14 cellular contexts compared by ENCODE assay signal in the genomic region with DNA sequence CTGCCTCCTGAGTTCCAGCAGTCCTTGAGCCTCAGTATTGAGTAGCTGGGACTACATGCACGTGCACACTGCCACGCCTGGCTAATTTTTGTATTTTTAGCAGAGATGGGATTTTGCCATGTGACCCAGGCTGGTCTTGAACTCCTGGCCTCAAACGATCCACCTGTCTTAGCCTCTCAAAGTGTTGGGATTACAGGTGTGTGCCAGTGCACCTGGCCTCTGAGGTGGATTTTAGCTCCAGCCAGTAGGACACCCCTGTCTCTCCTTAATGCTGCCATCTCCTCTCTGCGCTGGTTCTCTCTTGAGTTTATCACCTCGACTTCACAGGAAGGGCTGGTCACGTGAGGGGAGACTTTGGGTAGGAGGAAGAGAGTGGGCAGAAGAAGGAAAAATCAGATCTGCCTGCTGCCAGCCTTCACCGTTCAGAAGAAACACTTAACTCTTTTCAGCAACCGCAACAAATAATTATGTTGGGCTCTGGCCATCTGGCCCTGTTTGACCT.
"Had no signal": no experiment of that assay in that cellular context is flagged by ENCODE, and none has a peak within 500 bp of the region (broad histone marks: within the 10 kb centered on the region; RNA-seq: fewer than 3 reads in every experiment).

No MANE protein-coding gene starts in this region.

- FAIRE-seq: kidney had no signal

- H3K27me3 ChIP-seq: brain microvascular endothelial cell, esophagus squamous epithelium, suprapubic skin, upper lobe of left lung had no signal

- H3K4me3 Mint-ChIP-seq: activated naive CD8-positive, alpha-beta T cell treated with anti-CD3 and anti-CD28 coated beads, Interleukin-2, amount 10 ng/mL, durations not matched to agents 7 days and 5 days; central memory CD8-positive, alpha-beta T cell; nephron; T-helper 2 cell treated with Interferon-gamma antibody and Interleukin-4, amounts not matched to agents 5 μg/mL and 100 μg/mL, for 36 hours had no signal

- H3K27me3 Mint-ChIP-seq: activated naive CD8-positive, alpha-beta T cell treated with anti-CD3 and anti-CD28 coated beads, Interleukin-2, amount 10 ng/mL, durations not matched to agents 7 days and 5 days; central memory CD8-positive, alpha-beta T cell had no signal

- H3K4me1 ChIP-seq: left ventricle myocardium inferior, prostate gland, suprapubic skin, upper lobe of left lung had no signal

- H3K9me3 ChIP-seq: esophagus squamous epithelium, left ventricle myocardium inferior, mucosa of descending colon, prostate gland, suprapubic skin, upper lobe of left lung had no signal

- H3K4me1 Mint-ChIP-seq: nephron had no signal

- DNase-seq: esophagus squamous epithelium, kidney had no signal

- H3K9me3 Mint-ChIP-seq: activated naive CD8-positive, alpha-beta T cell treated with anti-CD3 and anti-CD28 coated beads, Interleukin-2, amount 10 ng/mL, durations not matched to agents 7 days and 5 days; central memory CD8-positive, alpha-beta T cell; nephron; T-helper 2 cell treated with Interferon-gamma antibody and Interleukin-4, amounts not matched to agents 5 μg/mL and 100 μg/mL, for 36 hours had no signal

- H3K36me3 ChIP-seq: prostate gland had no signal

- H3K4me3 ChIP-seq: coronary artery, esophagus squamous epithelium, left ventricle myocardium inferior, mucosa of descending colon, prostate gland, suprapubic skin, upper lobe of left lung had no signal

- H3K27ac Mint-ChIP-seq: nephron; T-helper 2 cell treated with Interferon-gamma antibody and Interleukin-4, amounts not matched to agents 5 μg/mL and 100 μg/mL, for 36 hours had no signal

- H3K27ac ChIP-seq: brain microvascular endothelial cell, left ventricle myocardium inferior, prostate gland, suprapubic skin, upper lobe of left lung, VCaP had no signal
